In the genomic region with DNA sequence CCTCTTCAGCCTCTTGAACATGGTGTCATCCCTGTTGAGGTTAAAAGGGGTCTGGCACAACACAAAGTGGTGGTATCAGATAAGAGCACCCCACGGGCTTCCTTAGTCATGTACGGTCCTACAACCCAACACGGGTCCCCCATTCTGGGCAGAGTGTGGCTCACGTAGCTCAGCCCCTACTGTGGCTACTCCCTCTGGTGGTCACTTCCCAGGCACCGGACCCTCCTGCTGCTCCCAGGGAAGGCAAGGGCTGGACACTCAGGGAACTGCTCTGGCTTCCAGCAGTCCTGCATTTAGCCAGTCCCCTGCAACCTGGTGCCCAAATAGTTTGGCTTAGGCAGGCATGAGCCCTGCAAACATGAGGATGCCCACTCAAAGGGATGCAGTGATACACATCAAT, we compare ENCODE assay signal across 19 cellular contexts. TPM values are rescaled to one million over a fixed set of nuclear protein-coding genes. Genes with fewer than 3 reads are reported as not detected.
DNase-seq lines count a peak whose midpoint lies in the region; ATAC-seq, FAIRE-seq and TF ChIP-seq lines count a peak whose summit lies in the region.
"Had no signal": no experiment of that assay in that cellular context is flagged by ENCODE, and none has a peak within 500 bp of the region (broad histone marks: within the 10 kb centered on the region; RNA-seq: fewer than 3 reads in every experiment).

No MANE protein-coding gene starts in this region.

- no peaks in the 10 kb centered on the region for H3K79me1 ChIP-seq in H9 (ENCODE audit: insufficient read depth, low read depth, low read length, poor library complexity, severe bottlenecking)

- CTCF ChIA-PET in A673 (lab: Charles Lee), result no interaction called here

- TF ChIP-seq CTCF in A673 (conservative IDR thresholded peaks at IDR 0.05; ENCODE audit: low read depth, low read length) (peak; percentile 45), H9 (conservative IDR thresholded peaks at IDR 0.05) (peak; percentile 69), WI38 (IDR thresholded peaks at IDR 0.05; ENCODE audit: low read depth, low read length) (peak; percentile 24; the same call in 1 of the 2 replicates), kidney (IDR thresholded peaks at IDR 0.05; ENCODE audit: borderline replicate concordance, extremely low read depth, insufficient read depth) (no peak)

- H3K18ac ChIP-seq in H9 (ENCODE audit: insufficient read length, low read depth, low read length), result no peak overlapping the region

- intact Hi-C loops in A673 (cut with micrococcal nuclease; ENCODE audit: unreplicated experiment), result no loop called here
- intact Hi-C loops in kidney (cut with DNase I), result no loop called here

- BruUV-seq in A673 (replicated peaks; lab: Mats Ljungman, UMichigan), result no TSS peak

- no peaks in the 10 kb centered on the region for H3K36me3 Mint-ChIP-seq in H9 (ENCODE audit: insufficient read depth in 1 of 3, low read depth in 3 of 3)
- H3K36me3 Mint-ChIP-seq: natural killer cell treated with Interleukin-12 subunit alpha and Interleukin-12 subunit beta and Interleukin-15 and Interleukin-18, amount 100 ng/mL, for 72 hours had no signal

- peaks cover 13 to 15% of the 10 kb centered on the region in 2 experiments for H3K4me1 Mint-ChIP-seq in H9
- H3K4me1 Mint-ChIP-seq: activated CD4-positive, alpha-beta T cell treated with anti-CD3 and anti-CD28 coated beads, Interleukin-2, amount 10 ng/mL, durations not matched to agents 24 days and 14 days had no signal

- H3K9me3 Mint-ChIP-seq in H9, result no peaks in the 10 kb centered on the region
- H3K9me3 Mint-ChIP-seq: activated CD4-positive, alpha-beta T cell treated with anti-CD3 and anti-CD28 coated beads, Interleukin-2, amount 10 ng/mL, durations not matched to agents 24 days and 14 days; natural killer cell treated with Interleukin-12 subunit alpha and Interleukin-12 subunit beta and Interleukin-15 and Interleukin-18, amount 100 ng/mL, for 72 hours had no signal

- H2BK12ac ChIP-seq in H9 (ENCODE audit: insufficient read length, low read depth, low read length), result no peak overlapping the region

- H3K4me1 ChIP-seq in A673 (ENCODE audit: insufficient read depth, low read length, poor library complexity, severe bottlenecking) (no peaks in the 10 kb centered on the region), H9 (ENCODE audit: insufficient read depth, low read length) (peaks cover 11% of the 10 kb centered on the region), kidney (ENCODE audit: control insufficient read depth in 1 of 2, insufficient read depth in 1 of 2, low read depth in 1 of 2, low read length in 2 of 2) (peaks cover 30 to 37% of the 10 kb centered on the region in 2 donors)
- H3K4me1 ChIP-seq: lower lobe of right lung had no signal

- no peaks in the 10 kb centered on the region for H3K79me2 ChIP-seq in H9 (ENCODE audit: insufficient read depth, low read length)

- H3K27ac ChIP-seq in A673 (ENCODE audit: low read depth, low read length, poor library complexity, severe bottlenecking) (no peak overlapping the region), H9 (ENCODE audit: insufficient read length, low read depth, low read length) (no peak overlapping the region), kidney (ENCODE audit: low read depth in 2 of 2, low read length in 2 of 2) (no peak overlapping the region)
- H3K27ac ChIP-seq: heart right ventricle, lower lobe of right lung, skin epidermis had no signal

- no peak overlapping the region for H3K9ac ChIP-seq in H9 (ENCODE audit: extremely low read depth, insufficient read length, low read length)
- H3K9ac ChIP-seq in kidney (ENCODE audit: low read length in 2 of 2), result no peak overlapping the region

- H3K27me3 ChIP-seq in A673 (replicated peaks; ENCODE audit: insufficient read depth, low read depth, low read length, poor library complexity), result no peaks in the 10 kb centered on the region
- H3K27me3 ChIP-seq in H9 (ENCODE audit: insufficient read depth, low read length), result no peaks in the 10 kb centered on the region

- no peak for ATAC-seq in GM18907 (IDR thresholded peaks at IDR 0.05; ENCODE audit: unreplicated experiment)
- ATAC-seq: lower lobe of right lung; natural killer cell treated with Interleukin-12 subunit alpha and Interleukin-12 subunit beta and Interleukin-15 and Interleukin-18, amount 100 ng/mL, for 72 hours had no signal

- no peak overlapping the region for H2BK5ac ChIP-seq in H9 (ENCODE audit: insufficient read length, low read length)

- no peaks in the 10 kb centered on the region for H3K9me3 ChIP-seq in A673 (ENCODE audit: low read depth, low read length, poor library complexity, severe bottlenecking)
- H3K9me3 ChIP-seq in H9 (ENCODE audit: control insufficient read depth, low read depth, low read length), result no peaks in the 10 kb centered on the region
- H3K9me3 ChIP-seq in kidney (ENCODE audit: control insufficient read depth in 1 of 2, low read length in 2 of 2), result no peaks in the 10 kb centered on the region
- H3K9me3 ChIP-seq: heart right ventricle, lower lobe of right lung had no signal

- no peak overlapping the region for H3T11ph ChIP-seq in H9 (ENCODE audit: low read length)

- no peak overlapping the region for H4K8ac ChIP-seq in H9 (replicated peaks; ENCODE audit: insufficient read length, low read depth, low read length)

- H3K23ac ChIP-seq in H9 (ENCODE audit: insufficient read length, low read depth, low read length), result no peak overlapping the region

- DNase-seq in A673 (ENCODE audit: low spot score) (no peak), H9 (peak; percentile 75), kidney (peak; percentile 42), T1000 (lab: John Stamatoyannopoulos, UW) (no peak), NCI-H446 treated with DMSO at 0.1 percent for 48 hours (lab: John Stamatoyannopoulos, UW) (no peak)
- DNase-seq in activated CD4-positive, alpha-beta T cell treated with anti-CD3 and anti-CD28 coated beads, Interleukin-2, amount 50 U/mL, for 1 hour, result no peak
- DNase-seq: activated CD4-positive, alpha-beta T cell treated with anti-CD3 and anti-CD28 coated beads, Interleukin-2, amount 10 ng/mL, durations not matched to agents 24 days and 14 days; activated T-cell treated with anti-CD3 and anti-CD28 coated beads, Interleukin-2, amount 50 U/mL, for 48 hours; AML-193; DMS53; erythroblast; heart right ventricle; lower lobe of right lung; NCI-H1092 had no signal

- no peak overlapping the region for H3K4me2 ChIP-seq in H9 (ENCODE audit: insufficient read depth, insufficient read length, low read length)

- H3K36me3 ChIP-seq in A673 (ENCODE audit: insufficient read depth, low read length, poor library complexity, severe bottlenecking) (no peaks in the 10 kb centered on the region), kidney (ENCODE audit: control insufficient read depth in 1 of 2, insufficient read depth in 2 of 2, low read length in 2 of 2) (no peaks in the 10 kb centered on the region)
- H3K36me3 ChIP-seq: heart right ventricle, lower lobe of right lung had no signal

- H4K20me1 ChIP-seq in H9 (ENCODE audit: control insufficient read depth, insufficient read depth, insufficient read length), result no peaks in the 10 kb centered on the region

- FAIRE-seq in kidney (lab: Jason Lieb, UNC), result no peak
- FAIRE-seq: colon had no signal

- no peak overlapping the region for H2AFZ ChIP-seq in H9 (ENCODE audit: low read length)

- H3K14ac ChIP-seq in H9 (ENCODE audit: insufficient read depth, low read length), result no peak overlapping the region

- H2BK15ac ChIP-seq in H9 (ENCODE audit: low read depth, low read length), result no peak overlapping the region

- H4K5ac ChIP-seq in H9 (ENCODE audit: insufficient read length, low read depth, low read length), result no peak overlapping the region

- no CpG with 5 or more reads among the region's 5 CpGs for WGBS in H9 (ENCODE audit: extremely low coverage, insufficient read length, low lambda C conversion rate)

- H4K91ac ChIP-seq in H9 (ENCODE audit: insufficient read length, low read depth, low read length), result no peak overlapping the region

- no peak overlapping the region for H3K4me3 Mint-ChIP-seq in H9
- H3K4me3 Mint-ChIP-seq: activated CD4-positive, alpha-beta T cell treated with anti-CD3 and anti-CD28 coated beads, Interleukin-2, amount 10 ng/mL, durations not matched to agents 24 days and 14 days; natural killer cell treated with Interleukin-12 subunit alpha and Interleukin-12 subunit beta and Interleukin-15 and Interleukin-18, amount 100 ng/mL, for 72 hours had no signal

- H2BK20ac ChIP-seq in H9 (ENCODE audit: low read depth, low read length, poor library complexity, severe bottlenecking), result no peak overlapping the region

- no peak overlapping the region for H3K4ac ChIP-seq in H9 (ENCODE audit: low read depth, low read length)

- peaks cover 2% of the 10 kb centered on the region for H3K27me3 Mint-ChIP-seq in H9 (ENCODE audit: low read depth)

- H3K4me3 ChIP-seq in A673 (ENCODE audit: low read depth, low read length, poor library complexity, severe bottlenecking), result no peak overlapping the region
- H3K4me3 ChIP-seq in WI38 (ENCODE audit: low read depth, low read length), result no peak overlapping the region
- no peak overlapping the region for H3K4me3 ChIP-seq in kidney (ENCODE audit: low read length in 2 of 2)
- H3K4me3 ChIP-seq: heart right ventricle, lower lobe of right lung, skin epidermis had no signal

- H2AK5ac ChIP-seq in H9 (ENCODE audit: insufficient read length, low read length), result no peak overlapping the region

- no peaks in the 10 kb centered on the region for H3K23me2 ChIP-seq in H9 (ENCODE audit: insufficient read length, low read depth, low read length, poor library complexity, severe bottlenecking)

- no peak overlapping the region for H3K27ac Mint-ChIP-seq in H9
- H3K27ac Mint-ChIP-seq: activated CD4-positive, alpha-beta T cell treated with anti-CD3 and anti-CD28 coated beads, Interleukin-2, amount 10 ng/mL, durations not matched to agents 24 days and 14 days; natural killer cell treated with Interleukin-12 subunit alpha and Interleukin-12 subunit beta and Interleukin-15 and Interleukin-18, amount 100 ng/mL, for 72 hours had no signal

- no peak overlapping the region for H2BK120ac ChIP-seq in H9 (ENCODE audit: low read depth, low read length, poor library complexity, severe bottlenecking)

- POLR2A ChIA-PET in A673 (lab: Charles Lee; ENCODE audit: low non-redundant PET), result no interaction called here

- no peak overlapping the region for H3K56ac ChIP-seq in H9 (ENCODE audit: insufficient read length, low read depth, low read length)

RNA-seq across cellular contexts. Expression of gene GALNT14, which starts 58.6 kb away (rescaled TPM):
- total RNA-seq in A673 (2021), result 6.9 and 9.7 TPM in 2 replicates
- 2.4 and 2.7 TPM in 2 replicates for total RNA-seq in H9 (2021)
- 84.6 TPM for total RNA-seq in kidney
- 90.3 TPM for polyA plus RNA-seq in kidney (ENCODE audit: insufficient read depth, low read depth, low replicate concordance)

Comparison
In these comparisons a context has a peak if more than half of its experiments do, and no peak if none do; other contexts are left out.
1. DNase-seq: peak in H9 (single experiment) and kidney (single experiment); none in A673 (single experiment), activated CD4-positive, alpha-beta T cell treated with anti-CD3 and anti-CD28 coated beads, Interleukin-2, amount 50 U/mL, for 1 hour (single experiment), T1000 (single experiment) and NCI-H446 treated with DMSO at 0.1 percent for 48 hours (single experiment).